8 cellular contexts compared by ENCODE assay signal in genomic region chr17:40062347-40063033, GRCh38. TPM values are rescaled to one million over a fixed set of nuclear protein-coding genes. Genes with fewer than 3 reads are reported as not detected.
DNase-seq lines count a peak whose midpoint lies in the region; ATAC-seq and TF ChIP-seq lines count a peak whose summit lies in the region.

TSS of gene THRA (plus strand) at chr17:40062965. CDS start at chr17:40074489, 11,524 bp downstream.

- no peak for TF ChIP-seq POLR2A in esophagus muscularis mucosa (IDR thresholded peaks at IDR 0.05; ENCODE audit: low read depth)

- intact Hi-C loops in esophagus muscularis mucosa (cut with DNase I), result no loop called here

- H3K36me3 ChIP-seq in esophagus muscularis mucosa (no peaks in the 10 kb centered on the region), muscle layer of colon (ENCODE audit: insufficient read depth, low read length) (no peaks in the 10 kb centered on the region)

- H3K36me3 Mint-ChIP-seq in stimulated activated naive CD8-positive, alpha-beta T cell treated with anti-CD3 and anti-CD28 coated beads, Interleukin-15, Interleukin-2, amounts not matched to agents 100 ng/mL and 50 ng/mL, for 24 hours (ENCODE audit: low read depth), result no peaks in the 10 kb centered on the region

- H3K4me1 Mint-ChIP-seq in stimulated activated naive CD8-positive, alpha-beta T cell treated with anti-CD3 and anti-CD28 coated beads, Interleukin-15, Interleukin-2, amounts not matched to agents 100 ng/mL and 50 ng/mL, for 24 hours (ENCODE audit: low read depth), result peaks cover 39% of the 10 kb centered on the region

- H3K9me3 ChIP-seq in esophagus muscularis mucosa (no peaks in the 10 kb centered on the region), muscle layer of colon (ENCODE audit: low read length) (no peaks in the 10 kb centered on the region)

- no peaks in the 10 kb centered on the region for H3K9me3 Mint-ChIP-seq in stimulated activated naive CD8-positive, alpha-beta T cell treated with anti-CD3 and anti-CD28 coated beads, Interleukin-15, Interleukin-2, amounts not matched to agents 100 ng/mL and 50 ng/mL, for 24 hours

- 1% methylated on average over 14 of the region's 66 CpGs for WGBS in esophagus muscularis mucosa

- peak; percentile 46 for TF ChIP-seq CTCF in GM10266 (IDR thresholded peaks at IDR 0.05; ENCODE audit: control insufficient read depth, insufficient read depth, low read depth, missing control alignments)
- peak in 2 of 3 experiments; percentile 20 to 29 for TF ChIP-seq CTCF in esophagus muscularis mucosa (IDR thresholded peaks at IDR 0.05)

- H3K4me3 ChIP-seq in esophagus muscularis mucosa, result peak within 1 kb of the TSS; percentile 69 to 100 (median 100)
- peak within 1 kb of the TSS; percentile 99 to 100 for H3K4me3 ChIP-seq in muscle layer of colon (ENCODE audit: low read depth in 1 of 2, low read length in 2 of 2)

- ATAC-seq in HG02763 (IDR thresholded peaks at IDR 0.05; ENCODE audit: unreplicated experiment) (peak; percentile 60), GM18873 (IDR thresholded peaks at IDR 0.05; ENCODE audit: low FRiP score, unreplicated experiment) (no peak)

- DNase-seq in GM10266 (ENCODE audit: extremely low spot score), result peak; percentile 93
- DNase-seq in NOMO-1 treated with dmso at 0.1 percent for 144 hours (lab: John Stamatoyannopoulos, UW; ENCODE audit: unreplicated experiment), result peak; percentile 19
- peak; percentile 65 for DNase-seq in activated T-helper 1 cell treated with Interleukin-2 at 50 U/mL for 16 hours (ENCODE audit: low read depth)
- DNase-seq in esophagus muscularis mucosa (ENCODE audit: extremely low spot score), result peak; percentile 94

- peak within 1 kb of the TSS; percentile 86 for H3K4me3 Mint-ChIP-seq in stimulated activated naive CD8-positive, alpha-beta T cell treated with anti-CD3 and anti-CD28 coated beads, Interleukin-15, Interleukin-2, amounts not matched to agents 100 ng/mL and 50 ng/mL, for 24 hours

- TF ChIP-seq EP300 in esophagus muscularis mucosa (IDR thresholded peaks at IDR 0.05), result no peak

- H3K27me3 ChIP-seq in esophagus muscularis mucosa, result no peaks in the 10 kb centered on the region
- H3K27me3 ChIP-seq in muscle layer of colon (ENCODE audit: control insufficient read depth in 1 of 2, insufficient read depth in 2 of 2, low read length in 2 of 2), result no peaks in the 10 kb centered on the region

- H3K27ac ChIP-seq in esophagus muscularis mucosa (replicated peaks in 1 of 4), result peak within 1 kb of the TSS; percentile 91 to 99 (median 99)
- H3K27ac ChIP-seq in muscle layer of colon (ENCODE audit: low read depth, low read length), result peak within 1 kb of the TSS; percentile 99

- H3K9ac ChIP-seq in muscle layer of colon (ENCODE audit: low read length), result peak within 1 kb of the TSS; percentile 80

- H3K27me3 Mint-ChIP-seq in stimulated activated naive CD8-positive, alpha-beta T cell treated with anti-CD3 and anti-CD28 coated beads, Interleukin-15, Interleukin-2, amounts not matched to agents 100 ng/mL and 50 ng/mL, for 24 hours, result no peaks in the 10 kb centered on the region

- peak within 1 kb of the TSS; percentile 71 for H3K27ac Mint-ChIP-seq in stimulated activated naive CD8-positive, alpha-beta T cell treated with anti-CD3 and anti-CD28 coated beads, Interleukin-15, Interleukin-2, amounts not matched to agents 100 ng/mL and 50 ng/mL, for 24 hours

- H3K4me1 ChIP-seq in esophagus muscularis mucosa (peaks cover 52 to 89% (median 73%) of the 10 kb centered on the region in 4 donors), muscle layer of colon (ENCODE audit: insufficient read depth, low read length) (peaks cover 57% of the 10 kb centered on the region)

RNA-seq across cellular contexts. Expression of gene THRA, which starts in this region (rescaled TPM):
- 100 to 1,000 TPM in 2 of 4 donors, 10 to 100 TPM in 2; 69.7 to 112 (median 85.2) TPM for total RNA-seq in esophagus muscularis mucosa

Comparison
In these comparisons a context has a peak if more than half of its experiments do, and no peak if none do; other contexts are left out.
1. DNase-seq: peak in every context shown above with its lines; median percentile 94 in esophagus muscularis mucosa; 93 in GM10266; 65 in activated T-helper 1 cell treated with Interleukin-2 at 50 U/mL for 16 hours; 19 in NOMO-1 treated with dmso at 0.1 percent for 144 hours.